8 cellular contexts compared by ENCODE assay signal in genomic region chr5:129094087-129094923, GRCh38. TPM values are rescaled to one million over a fixed set of nuclear protein-coding genes. Genes with fewer than 3 reads are reported as not detected.
DNase-seq lines count a peak whose midpoint lies in the region; ATAC-seq and TF ChIP-seq lines count a peak whose summit lies in the region.

ISOC1 (plus strand) TSS chr5:129094749; CDS start chr5:129094767, 18 bp downstream.

- H4K20me1 ChIP-seq in IMR-90 (ENCODE audit: insufficient read depth, low read length) (no peaks in the 10 kb centered on the region), OCI-LY3 (ENCODE audit: insufficient read depth, low read length) (no peaks in the 10 kb centered on the region)

- H3K27me3 ChIP-seq in IMR-90 (ENCODE audit: control insufficient read depth, insufficient read depth, low read length) (no peaks in the 10 kb centered on the region; the same call in 1 of the 2 replicates), OCI-LY3 (ENCODE audit: low read depth, low read length) (no peaks in the 10 kb centered on the region)

- H4K5ac ChIP-seq in IMR-90 (ENCODE audit: low read depth, low read length), result peak within 1 kb of the TSS; percentile 25

- H2AK5ac ChIP-seq in IMR-90 (ENCODE audit: low read depth, low read length), result no peak within 1 kb of the TSS

- peak within 1 kb of the TSS; percentile 92 for H3K14ac ChIP-seq in IMR-90 (replicated peaks; ENCODE audit: low read depth, low read length)

- H3K27ac ChIP-seq in IMR-90 (ENCODE audit: insufficient read depth, low read length) (peak within 1 kb of the TSS; percentile 68), OCI-LY3 (ENCODE audit: low read length) (peak within 1 kb of the TSS; percentile 39; the same call in 1 of the 2 replicates)

- H4K8ac ChIP-seq in IMR-90 (ENCODE audit: low read depth in 2 of 2, low read length in 2 of 2), result peak within 1 kb of the TSS; percentile 83 to 87; a peak in 3 of 4 replicates

- H3K4me1 ChIP-seq in IMR-90 (ENCODE audit: control insufficient read depth, insufficient read depth, low read length) (peaks cover 4% of the 10 kb centered on the region; the same call in 1 of the 2 replicates), OCI-LY3 (ENCODE audit: low read length) (peaks cover 8% of the 10 kb centered on the region), mucosa of descending colon (ENCODE audit: low read depth) (peaks cover 5% of the 10 kb centered on the region)

- dilution Hi-C loops in IMR-90 (cut with HindIII; ENCODE audit: low sequenced_read_pairs, unreplicated experiment), result no loop called here

- H3K4ac ChIP-seq in IMR-90 (ENCODE audit: low read depth, low read length), result peak within 1 kb of the TSS; percentile 90

- in situ Hi-C loops in IMR-90 (cut with MboI; ENCODE audit: low sequenced_read_pairs), result no loop called here

- no peaks in the 10 kb centered on the region for H3K36me3 ChIP-seq in IMR-90 (ENCODE audit: control insufficient read depth, insufficient read depth, low read length)
- H3K36me3 ChIP-seq in OCI-LY3 (replicated peaks; ENCODE audit: low read depth, low read length), result no peaks in the 10 kb centered on the region
- H3K36me3 ChIP-seq in mucosa of descending colon (ENCODE audit: low read depth), result no peaks in the 10 kb centered on the region

- H3K4me3 ChIP-seq in IMR-90 (ENCODE audit: insufficient read depth, low read depth, low read length) (peak within 1 kb of the TSS; percentile 89), OCI-LY3 (ENCODE audit: low read length) (peak within 1 kb of the TSS; percentile 98), mucosa of descending colon (peak within 1 kb of the TSS; percentile 79)

- TF ChIP-seq RAD21 in IMR-90 (IDR thresholded peaks at IDR 0.05; ENCODE audit: low read length), result no peak

- H2AK9ac ChIP-seq in IMR-90 (replicated peaks; ENCODE audit: low read depth, low read length, poor library complexity), result peak within 1 kb of the TSS; percentile 91

- H3K9me1 ChIP-seq in IMR-90 (ENCODE audit: insufficient read depth, low read length), result no peaks in the 10 kb centered on the region

- no TSS peak for BruUV-seq in IMR-90 (replicated peaks; lab: Mats Ljungman, UMichigan)

- H3K56ac ChIP-seq in IMR-90 (ENCODE audit: extremely low read depth, insufficient read depth, low read length), result peak within 1 kb of the TSS; percentile 61

- TF ChIP-seq POLR2A in IMR-90 (IDR thresholded peaks at IDR 0.05; ENCODE audit: low read depth, low read length), result peak; percentile 69

- H3K9me3 ChIP-seq in IMR-90 (ENCODE audit: control insufficient read depth, insufficient read depth, low read length), result no peaks in the 10 kb centered on the region
- H3K9me3 ChIP-seq in OCI-LY3 (ENCODE audit: insufficient read depth, low read length), result no peaks in the 10 kb centered on the region
- H3K9me3 ChIP-seq in mucosa of descending colon, result no peaks in the 10 kb centered on the region

- H3K4me2 ChIP-seq in IMR-90 (ENCODE audit: low read depth, low read length) (peak within 1 kb of the TSS; percentile 98), OCI-LY3 (ENCODE audit: low read length) (peak within 1 kb of the TSS; percentile 95)

- H4K91ac ChIP-seq in IMR-90 (ENCODE audit: insufficient read depth, low read depth, low read length), result peak within 1 kb of the TSS; percentile 77

- H2BK5ac ChIP-seq in IMR-90 (ENCODE audit: low read depth, low read length, poor library complexity, severe bottlenecking), result peak within 1 kb of the TSS; percentile 47

- H3K18ac ChIP-seq in IMR-90 (ENCODE audit: low read depth, low read length), result peak within 1 kb of the TSS; percentile 59

- H3K9ac ChIP-seq in IMR-90 (ENCODE audit: low read depth, low read length) (peak within 1 kb of the TSS; percentile 79), OCI-LY3 (ENCODE audit: low read length) (peak within 1 kb of the TSS; percentile 78)

- H2BK20ac ChIP-seq in IMR-90 (ENCODE audit: low read depth, low read length), result peak within 1 kb of the TSS; percentile 72

- peak; percentile 88 for ATAC-seq in GM21529 (IDR thresholded peaks at IDR 0.05; ENCODE audit: unreplicated experiment)
- peak; percentile 97 for ATAC-seq in IMR-90 (ENCODE audit: low read depth)
- peak; percentile 97 for ATAC-seq in mucosa of descending colon

- TF ChIP-seq CTCF in IMR-90 (conservative IDR thresholded peaks at IDR 0.05; ENCODE audit: low read depth, low read length), result peak; percentile 6; the same call in 1 of the 2 replicates
- TF ChIP-seq CTCF in OCI-LY3 (IDR thresholded peaks at IDR 0.05; ENCODE audit: low read depth, low read length), result peak; percentile 34
- TF ChIP-seq CTCF in mucosa of descending colon (IDR thresholded peaks at IDR 0.05), result no peak

- peak within 1 kb of the TSS; percentile 64; the same call in 2 of the 3 replicates for H2BK15ac ChIP-seq in IMR-90 (ENCODE audit: low read depth, low read length)

- CTCF ChIA-PET in IMR-90 (lab: Yijun Ruan, JAX), result interaction anchor here (0.9 to 1.2 kb wide), 5 partner anchors 17 to 188 kb away, joined by 3 to 5 read pairs (median 3); no protein-coding TSS in a partner anchor

- H3K79me1 ChIP-seq in IMR-90 (ENCODE audit: low read depth in 1 of 2, low read length in 2 of 2), result peaks cover 10 to 24% of the 10 kb centered on the region in 2 experiments; a peak in 3 of 4 replicates

- POLR2A ChIA-PET in IMR-90 (lab: Charles Lee; ENCODE audit: unreplicated experiment), result no interaction called here

- H2AFZ ChIP-seq in IMR-90 (replicated peaks; ENCODE audit: low read length, poor library complexity) (peak within 1 kb of the TSS; percentile 100), OCI-LY3 (ENCODE audit: low read depth, low read length) (peak within 1 kb of the TSS; percentile 98)

- WGBS in IMR-90 (ENCODE audit: extremely low coverage in 2 of 2, insufficient read length in 1 of 2), 2 experiments, result 2% methylated on average over 44 of the region's 87 CpGs; no CpG with 5 or more reads in 1 of the 2 experiments

- DNase-seq in DMS153 (lab: John Stamatoyannopoulos, UW) (peak; percentile 57), IMR-90 (peak; percentile 86), activated T-cell treated with anti-CD3 and anti-CD28 coated beads for 1 hour (ENCODE audit: low read depth) (peak; percentile 86), epidermal melanocyte (ENCODE audit: insufficient read length, low spot score) (peak; percentile 72), mucosa of descending colon (peak; percentile 92 to 97 (median 95))
- DNase-seq in stimulated activated CD8-positive, alpha-beta memory T cell treated with anti-CD3 and anti-CD28 coated beads, Interleukin-4, amount 100 ng/mL, for 1 hour (ENCODE audit: low read depth in 2 of 2, low spot score in 1 of 2), result peak; percentile 63 to 79

- H3K79me2 ChIP-seq in OCI-LY3 (ENCODE audit: low read length), result peaks cover 22% of the 10 kb centered on the region

- H2BK120ac ChIP-seq in IMR-90 (ENCODE audit: low read depth, low read length), result peak within 1 kb of the TSS; percentile 68

- intact Hi-C loops in IMR-90 (cut with micrococcal nuclease), result loop anchor here (1.0 kb wide), 1 partner anchor 189 kb away; no protein-coding TSS in a partner anchor
- intact Hi-C loops in mucosa of descending colon (cut with DNase I, micrococcal nuclease), result no loop called here

- peak within 1 kb of the TSS; percentile 82 for H3K23ac ChIP-seq in IMR-90 (ENCODE audit: low read depth, low read length)

TF ChIP-seq in IMR-90, 13 proteins besides CTCF, POLR2A, EP300 and RAD21:
- TF ChIP-seq RCOR1 (IDR thresholded peaks at IDR 0.05; ENCODE audit: insufficient replicate concordance, low read length), result no peak
- no peak for TF ChIP-seq FOS (IDR thresholded peaks at IDR 0.05; ENCODE audit: low read depth, low read length)
- no peak for TF ChIP-seq CHD1 (IDR thresholded peaks at IDR 0.05; ENCODE audit: low read depth, low read length)
- TF ChIP-seq, protein P1, sequence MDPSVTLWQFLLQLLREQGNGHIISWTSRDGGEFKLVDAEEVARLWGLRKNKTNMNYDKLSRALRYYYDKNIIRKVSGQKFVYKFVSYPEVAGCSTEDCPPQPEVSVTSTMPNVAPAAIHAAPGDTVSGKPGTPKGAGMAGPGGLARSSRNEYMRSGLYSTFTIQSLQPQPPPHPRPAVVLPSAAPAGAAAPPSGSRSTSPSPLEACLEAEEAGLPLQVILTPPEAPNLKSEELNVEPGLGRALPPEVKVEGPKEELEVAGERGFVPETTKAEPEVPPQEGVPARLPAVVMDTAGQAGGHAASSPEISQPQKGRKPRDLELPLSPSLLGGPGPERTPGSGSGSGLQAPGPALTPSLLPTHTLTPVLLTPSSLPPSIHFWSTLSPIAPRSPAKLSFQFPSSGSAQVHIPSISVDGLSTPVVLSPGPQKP (IDR thresholded peaks at IDR 0.05; ENCODE audit: borderline replicate concordance, low read depth, low read length), result no peak
- TF ChIP-seq USF2 (IDR thresholded peaks at IDR 0.05; ENCODE audit: low read depth, low read length), result no peak
- TF ChIP-seq NFE2L2 (IDR thresholded peaks at IDR 0.05; ENCODE audit: low read depth, low read length), result no peak
- peak; percentile 88; the same call in 1 of the 2 replicates for TF ChIP-seq MAZ (IDR thresholded peaks at IDR 0.05; ENCODE audit: borderline replicate concordance, low read depth, low read length)
- TF ChIP-seq MAFK (IDR thresholded peaks at IDR 0.05; ENCODE audit: low read depth, low read length), result no peak
- peak; percentile 22; the same call in 1 of the 2 replicates for TF ChIP-seq MXI1 (IDR thresholded peaks at IDR 0.05; ENCODE audit: borderline replicate concordance, low read depth, low read length)
TF ChIP-seq in IMR-90: peak in this region for 2.

RNA-seq across cellular contexts. Expression of gene ISOC1, which starts in this region (rescaled TPM):
- total RNA-seq in IMR-90 (2012; rRNA removed) (10.8 and 18.9 TPM in 2 replicates), mucosa of descending colon (10 to 100 TPM; 21.3 to 22.9 (median 21.3) TPM)
- polyA plus RNA-seq in IMR-90 (2012; rRNA removed), result 10.2 and 11.6 TPM in 2 replicates
- polyA plus RNA-seq in IMR-90 (2012; cell fraction: cytosol; rRNA removed), result 6.2 and 6.6 TPM in 2 replicates
- 2.2 and 3.7 TPM in 2 replicates for polyA plus RNA-seq in IMR-90 (2012; cell fraction: nucleus; rRNA removed; ENCODE audit: low replicate concordance)

Comparison
In these comparisons a context has a peak if more than half of its experiments do, and no peak if none do; other contexts are left out.
1. Peak in every context shown above with its lines: DNase-seq, ATAC-seq, H3K4me3 ChIP-seq and H3K27ac ChIP-seq.